Comparison of ENCODE assay signal across 1 cellular context in the genomic region with DNA sequence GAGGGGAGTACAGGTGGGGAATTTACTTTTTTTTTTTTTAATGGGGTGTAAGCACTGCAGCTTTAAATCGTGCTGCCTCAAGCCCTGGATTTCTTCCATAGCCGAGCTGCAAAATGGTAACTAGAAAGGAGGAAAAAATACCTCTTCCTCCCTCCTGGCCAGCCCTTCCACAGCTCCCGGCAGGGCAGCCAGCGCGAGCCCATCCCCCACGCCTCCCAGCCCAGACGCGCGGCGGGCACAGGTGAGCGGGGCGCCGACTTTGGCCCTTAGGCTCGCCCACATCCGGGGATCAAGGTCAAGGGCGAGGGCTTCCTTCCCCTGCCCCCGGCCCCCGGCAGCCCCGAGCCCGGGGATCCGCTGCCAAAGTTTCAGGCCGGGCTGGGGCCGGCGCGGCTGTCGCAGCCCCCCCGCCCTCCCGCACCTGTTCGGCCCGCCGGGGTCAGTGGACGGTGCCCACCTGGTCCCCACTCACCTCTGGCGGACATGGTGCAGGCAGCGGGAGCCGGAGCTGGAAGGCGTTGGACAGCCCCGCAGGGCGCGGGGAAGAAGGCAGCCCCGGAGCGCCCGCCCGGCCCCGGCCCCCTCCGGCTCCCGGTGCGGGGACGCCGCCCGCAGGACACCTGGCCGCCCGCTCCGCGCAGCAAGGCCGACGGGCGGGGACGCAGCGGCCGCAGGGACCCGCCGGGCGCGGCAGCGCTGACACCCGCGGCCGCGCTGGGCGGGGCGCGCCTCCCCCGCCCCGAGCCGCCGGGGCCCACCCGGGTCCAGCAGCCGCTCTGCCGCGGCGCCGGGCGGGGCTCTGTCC.
A peak's percentile ranks its signal among the peaks of the same experiment; 100 is the strongest.
TF ChIP-seq lines count a peak whose summit lies in the region.

No MANE protein-coding gene starts in this region.

TF ChIP-seq in GM23338, 12 proteins besides CTCF, POLR2A, EP300 and RAD21:
- TF ChIP-seq, protein P1, sequence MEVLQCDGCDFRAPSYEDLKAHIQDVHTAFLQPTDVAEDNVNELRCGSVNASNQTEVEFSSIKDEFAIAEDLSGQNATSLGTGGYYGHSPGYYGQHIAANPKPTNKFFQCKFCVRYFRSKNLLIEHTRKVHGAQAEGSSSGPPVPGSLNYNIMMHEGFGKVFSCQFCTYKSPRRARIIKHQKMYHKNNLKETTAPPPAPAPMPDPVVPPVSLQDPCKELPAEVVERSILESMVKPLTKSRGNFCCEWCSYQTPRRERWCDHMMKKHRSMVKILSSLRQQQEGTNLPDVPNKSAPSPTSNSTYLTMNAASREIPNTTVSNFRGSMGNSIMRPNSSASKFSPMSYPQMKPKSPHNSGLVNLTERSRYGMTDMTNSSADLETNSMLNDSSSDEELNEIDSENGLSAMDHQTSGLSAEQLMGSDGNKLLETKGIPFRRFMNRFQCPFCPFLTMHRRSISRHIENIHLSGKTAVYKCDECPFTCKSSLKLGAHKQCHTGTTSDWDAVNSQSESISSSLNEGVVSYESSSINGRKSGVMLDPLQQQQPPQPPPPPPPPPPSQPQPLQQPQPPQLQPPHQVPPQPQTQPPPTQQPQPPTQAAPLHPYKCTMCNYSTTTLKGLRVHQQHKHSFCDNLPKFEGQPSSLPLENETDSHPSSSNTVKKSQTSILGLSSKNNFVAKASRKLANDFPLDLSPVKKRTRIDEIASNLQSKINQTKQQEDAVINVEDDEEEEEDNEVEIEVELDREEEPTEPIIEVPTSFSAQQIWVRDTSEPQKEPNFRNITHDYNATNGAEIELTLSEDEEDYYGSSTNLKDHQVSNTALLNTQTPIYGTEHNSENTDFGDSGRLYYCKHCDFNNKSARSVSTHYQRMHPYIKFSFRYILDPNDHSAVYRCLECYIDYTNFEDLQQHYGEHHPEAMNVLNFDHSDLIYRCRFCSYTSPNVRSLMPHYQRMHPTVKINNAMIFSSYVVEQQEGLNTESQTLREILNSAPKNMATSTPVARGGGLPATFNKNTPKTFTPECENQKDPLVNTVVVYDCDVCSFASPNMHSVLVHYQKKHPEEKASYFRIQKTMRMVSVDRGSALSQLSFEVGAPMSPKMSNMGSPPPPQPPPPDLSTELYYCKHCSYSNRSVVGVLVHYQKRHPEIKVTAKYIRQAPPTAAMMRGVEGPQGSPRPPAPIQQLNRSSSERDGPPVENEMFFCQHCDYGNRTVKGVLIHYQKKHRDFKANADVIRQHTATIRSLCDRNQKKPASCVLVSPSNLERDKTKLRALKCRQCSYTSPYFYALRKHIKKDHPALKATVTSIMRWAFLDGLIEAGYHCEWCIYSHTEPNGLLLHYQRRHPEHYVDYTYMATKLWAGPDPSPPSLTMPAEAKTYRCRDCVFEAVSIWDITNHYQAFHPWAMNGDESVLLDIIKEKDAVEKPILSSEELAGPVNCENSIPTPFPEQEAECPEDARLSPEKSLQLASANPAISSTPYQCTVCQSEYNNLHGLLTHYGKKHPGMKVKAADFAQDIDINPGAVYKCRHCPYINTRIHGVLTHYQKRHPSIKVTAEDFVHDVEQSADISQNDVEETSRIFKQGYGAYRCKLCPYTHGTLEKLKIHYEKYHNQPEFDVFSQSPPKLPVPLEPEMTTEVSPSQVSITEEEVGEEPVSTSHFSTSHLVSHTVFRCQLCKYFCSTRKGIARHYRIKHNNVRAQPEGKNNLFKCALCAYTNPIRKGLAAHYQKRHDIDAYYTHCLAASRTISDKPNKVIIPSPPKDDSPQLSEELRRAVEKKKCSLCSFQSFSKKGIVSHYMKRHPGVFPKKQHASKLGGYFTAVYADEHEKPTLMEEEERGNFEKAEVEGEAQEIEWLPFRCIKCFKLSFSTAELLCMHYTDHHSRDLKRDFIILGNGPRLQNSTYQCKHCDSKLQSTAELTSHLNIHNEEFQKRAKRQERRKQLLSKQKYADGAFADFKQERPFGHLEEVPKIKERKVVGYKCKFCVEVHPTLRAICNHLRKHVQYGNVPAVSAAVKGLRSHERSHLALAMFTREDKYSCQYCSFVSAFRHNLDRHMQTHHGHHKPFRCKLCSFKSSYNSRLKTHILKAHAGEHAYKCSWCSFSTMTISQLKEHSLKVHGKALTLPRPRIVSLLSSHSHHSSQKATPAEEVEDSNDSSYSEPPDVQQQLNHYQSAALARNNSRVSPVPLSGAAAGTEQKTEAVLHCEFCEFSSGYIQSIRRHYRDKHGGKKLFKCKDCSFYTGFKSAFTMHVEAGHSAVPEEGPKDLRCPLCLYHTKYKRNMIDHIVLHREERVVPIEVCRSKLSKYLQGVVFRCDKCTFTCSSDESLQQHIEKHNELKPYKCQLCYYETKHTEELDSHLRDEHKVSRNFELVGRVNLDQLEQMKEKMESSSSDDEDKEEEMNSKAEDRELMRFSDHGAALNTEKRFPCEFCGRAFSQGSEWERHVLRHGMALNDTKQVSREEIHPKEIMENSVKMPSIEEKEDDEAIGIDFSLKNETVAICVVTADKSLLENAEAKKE (CRISPR knock-in tag; IDR thresholded peaks at IDR 0.05), result no peak
- no peak for TF ChIP-seq STAT1 (IDR thresholded peaks at IDR 0.05; ENCODE audit: unreplicated experiment)
- no peak for TF ChIP-seq ZNF114 (CRISPR knock-in tag; IDR thresholded peaks at IDR 0.05)
- TF ChIP-seq NANOG (IDR thresholded peaks at IDR 0.05; ENCODE audit: borderline replicate concordance), result no peak
- no peak for TF ChIP-seq CREB1 (CRISPR knock-in tag; IDR thresholded peaks at IDR 0.05; ENCODE audit: low read depth)
- TF ChIP-seq, protein P2, sequence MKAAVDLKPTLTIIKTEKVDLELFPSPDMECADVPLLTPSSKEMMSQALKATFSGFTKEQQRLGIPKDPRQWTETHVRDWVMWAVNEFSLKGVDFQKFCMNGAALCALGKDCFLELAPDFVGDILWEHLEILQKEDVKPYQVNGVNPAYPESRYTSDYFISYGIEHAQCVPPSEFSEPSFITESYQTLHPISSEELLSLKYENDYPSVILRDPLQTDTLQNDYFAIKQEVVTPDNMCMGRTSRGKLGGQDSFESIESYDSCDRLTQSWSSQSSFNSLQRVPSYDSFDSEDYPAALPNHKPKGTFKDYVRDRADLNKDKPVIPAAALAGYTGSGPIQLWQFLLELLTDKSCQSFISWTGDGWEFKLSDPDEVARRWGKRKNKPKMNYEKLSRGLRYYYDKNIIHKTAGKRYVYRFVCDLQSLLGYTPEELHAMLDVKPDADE (IDR thresholded peaks at IDR 0.05), result 0 out of 2 replicates have a peak, but pooled peaks have one; percentile 30
- TF ChIP-seq JUNB (IDR thresholded peaks at IDR 0.05; ENCODE audit: unreplicated experiment), result no peak
- TF ChIP-seq EZH2phosphoT487 (IDR thresholded peaks at IDR 0.05; ENCODE audit: unreplicated experiment), result no peak
- TF ChIP-seq EZH2 (IDR thresholded peaks at IDR 0.05; ENCODE audit: low read depth, unreplicated experiment), result no peak
